In the genomic region with DNA sequence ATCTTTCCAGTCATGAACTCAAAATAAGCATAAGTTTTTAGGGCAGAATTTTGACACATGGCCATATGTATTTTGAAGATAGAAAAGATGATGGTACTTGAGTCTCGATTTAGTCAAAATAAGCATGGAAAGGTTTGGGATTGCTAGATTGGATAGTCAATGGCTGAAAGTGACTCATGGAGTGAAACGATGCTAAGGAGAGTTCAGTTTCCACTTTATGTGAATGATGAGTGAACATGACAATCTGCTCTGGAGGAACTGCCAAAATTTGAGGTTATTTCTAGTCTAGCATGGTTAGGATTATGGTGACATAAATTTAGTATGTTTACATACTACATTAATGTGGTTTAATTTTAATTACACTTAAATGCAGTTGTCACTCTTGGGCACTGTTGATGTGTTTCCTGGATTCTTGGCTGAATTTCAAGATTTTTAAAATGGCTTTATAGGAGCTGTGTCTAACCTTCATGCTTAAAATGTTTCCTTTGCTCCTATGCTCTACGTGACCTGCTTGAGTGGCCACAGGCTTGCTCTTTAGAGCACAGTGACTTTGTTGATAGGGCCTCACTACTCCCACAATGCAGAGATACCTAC, we compare ENCODE assay signal across 11 cellular contexts. TPM values are rescaled to one million over a fixed set of nuclear protein-coding genes. Genes with fewer than 3 reads are reported as not detected.
DNase-seq lines count a peak whose midpoint lies in the region; ATAC-seq, FAIRE-seq and TF ChIP-seq lines count a peak whose summit lies in the region.
"Had no signal": no experiment of that assay in that cellular context is flagged by ENCODE, and none has a peak within 500 bp of the region (broad histone marks: within the 10 kb centered on the region; RNA-seq: fewer than 3 reads in every experiment).

No MANE protein-coding gene starts in this region.

- H3K79me2 ChIP-seq in PC-9 (ENCODE audit: low read depth): no peaks in the 10 kb centered on the region
- no peaks in the 10 kb centered on the region for H3K79me2 ChIP-seq in parathyroid adenoma

- no peak overlapping the region for H3K9ac ChIP-seq in parathyroid adenoma
- H3K9ac ChIP-seq: BLaER1 treated with 17β-estradiol and CSF1 and Interleukin-3, amounts not matched to agents 10 nM and 100 nM had no signal

- H3K36me3 Mint-ChIP-seq in activated CD4-positive, alpha-beta T cell treated with anti-CD3 and anti-CD28 coated beads, Interleukin-2, amount 10 ng/mL, durations not matched to agents 24 days and 14 days (ENCODE audit: low read depth): peaks cover 39% of the 10 kb centered on the region

- CTCF ChIA-PET in PC-9 (lab: Charles Lee): no interaction called here

- no TSS peak for BruUV-seq in PC-9 (replicated peaks; lab: Mats Ljungman, UMichigan)

- H3K27me3 Mint-ChIP-seq in activated CD4-positive, alpha-beta T cell treated with anti-CD3 and anti-CD28 coated beads, Interleukin-2, amount 10 ng/mL, durations not matched to agents 24 days and 14 days: no peaks in the 10 kb centered on the region

- H3K4me3 ChIP-seq in PC-9 (no peak overlapping the region), parathyroid adenoma (ENCODE audit: low read depth, low read length) (no peak overlapping the region)
- H3K4me3 ChIP-seq: BLaER1 treated with 17β-estradiol and CSF1 and Interleukin-3, amounts not matched to agents 10 nM and 100 nM had no signal

- H3K4me2 ChIP-seq in PC-9 (no peak overlapping the region), parathyroid adenoma (ENCODE audit: low read length) (no peak overlapping the region)
- H3K4me2 ChIP-seq: BLaER1 treated with 17β-estradiol and CSF1 and Interleukin-3, amounts not matched to agents 10 nM and 100 nM had no signal

- H3K36me3 ChIP-seq in PC-9 (ENCODE audit: low read depth) (no peaks in the 10 kb centered on the region), parathyroid adenoma (ENCODE audit: control insufficient read depth, insufficient read depth, low read length) (no peaks in the 10 kb centered on the region)

- intact Hi-C loops in activated CD4-positive, alpha-beta T cell treated with anti-CD3 and anti-CD28 coated beads, Interleukin-2, amount 10 ng/mL, durations not matched to agents 24 days and 14 days (cut with micrococcal nuclease): loop anchor here (5.0 kb wide), 1 partner anchor 91 kb away; no protein-coding TSS in a partner anchor
- intact Hi-C loops in PC-9 (cut with micrococcal nuclease; ENCODE audit: unreplicated experiment): loop anchor here (5.0 kb wide), 2 partner anchors 46 to 91 kb away; no protein-coding TSS in a partner anchor

- H3K27ac ChIP-seq in PC-9 (0 out of 2 replicates have a peak overlapping the region, but pooled peaks have one; percentile 26), parathyroid adenoma (peak overlapping the region; percentile 32)
- H3K27ac ChIP-seq: BLaER1 treated with 17β-estradiol and CSF1 and Interleukin-3, amounts not matched to agents 10 nM and 100 nM had no signal

- POLR2A ChIA-PET in PC-9 (lab: Charles Lee; ENCODE audit: unreplicated experiment): no interaction called here

- no peaks in the 10 kb centered on the region for H3K27me3 ChIP-seq in PC-9 (ENCODE audit: insufficient read depth, low read depth)
- no peaks in the 10 kb centered on the region for H3K27me3 ChIP-seq in parathyroid adenoma (ENCODE audit: control insufficient read depth, insufficient read depth, low read length)
- H3K27me3 ChIP-seq: BLaER1 treated with 17β-estradiol and CSF1 and Interleukin-3, amounts not matched to agents 10 nM and 100 nM had no signal

- peak; percentile 86 for FAIRE-seq in colon (lab: Jason Lieb, UNC)

- H4K20me1 ChIP-seq in PC-9 (ENCODE audit: insufficient read depth): no peaks in the 10 kb centered on the region

- H3K4me1 Mint-ChIP-seq in activated CD4-positive, alpha-beta T cell treated with anti-CD3 and anti-CD28 coated beads, Interleukin-2, amount 10 ng/mL, durations not matched to agents 24 days and 14 days: peaks cover 36% of the 10 kb centered on the region

- H3K4me3 Mint-ChIP-seq in activated CD4-positive, alpha-beta T cell treated with anti-CD3 and anti-CD28 coated beads, Interleukin-2, amount 10 ng/mL, durations not matched to agents 24 days and 14 days: no peak overlapping the region

- TF ChIP-seq CTCF in PC-9 (conservative IDR thresholded peaks at IDR 0.05) (no peak), parathyroid adenoma (IDR thresholded peaks at IDR 0.05) (no peak)

- H3K9me3 Mint-ChIP-seq in activated CD4-positive, alpha-beta T cell treated with anti-CD3 and anti-CD28 coated beads, Interleukin-2, amount 10 ng/mL, durations not matched to agents 24 days and 14 days: no peaks in the 10 kb centered on the region

- H3F3A ChIP-seq in PC-9 (ENCODE audit: insufficient read depth, low read depth): peaks cover 16% of the 10 kb centered on the region; the same call in 1 of the 2 replicates

- H2AFZ ChIP-seq in PC-9 (no peak overlapping the region), parathyroid adenoma (no peak overlapping the region)

- DNase-seq in activated CD4-positive, alpha-beta T cell treated with anti-CD3 and anti-CD28 coated beads, Interleukin-2, amount 10 ng/mL, durations not matched to agents 24 days and 14 days: no peak
- no peak for DNase-seq in activated CD4-positive, alpha-beta T cell treated with anti-CD3 and anti-CD28 coated beads for 1 hour
- DNase-seq in PC-9 (no peak), kidney tubule cell (ENCODE audit: low spot score) (no peak)
- DNase-seq: kidney, NCI-H187 treated with DMSO at 0.1 percent for 48 hours had no signal

- H3K9me3 ChIP-seq in PC-9 (ENCODE audit: insufficient read depth, low read depth): no peaks in the 10 kb centered on the region
- no peaks in the 10 kb centered on the region for H3K9me3 ChIP-seq in parathyroid adenoma (ENCODE audit: control insufficient read depth, low read length)
- H3K9me3 ChIP-seq: BLaER1 treated with 17β-estradiol and CSF1 and Interleukin-3, amounts not matched to agents 10 nM and 100 nM had no signal

- no peak for ATAC-seq in HG03025 (IDR thresholded peaks at IDR 0.05; ENCODE audit: low FRiP score, unreplicated experiment)
- no peak for ATAC-seq in GM21381 (IDR thresholded peaks at IDR 0.05; ENCODE audit: unreplicated experiment)

- peak overlapping the region; percentile 20 for H3K27ac Mint-ChIP-seq in activated CD4-positive, alpha-beta T cell treated with anti-CD3 and anti-CD28 coated beads, Interleukin-2, amount 10 ng/mL, durations not matched to agents 24 days and 14 days

- H3K4me1 ChIP-seq in PC-9 (replicated peaks; ENCODE audit: insufficient read depth): peaks cover 4% of the 10 kb centered on the region; the same call in 1 of the 2 replicates
- no peaks in the 10 kb centered on the region for H3K4me1 ChIP-seq in parathyroid adenoma

- no peaks in the 10 kb centered on the region for H3K9me2 ChIP-seq in PC-9 (ENCODE audit: insufficient read depth)

RNA-seq across cellular contexts. Expression of a gene that starts 17.1 kb away (rescaled TPM):
- 307 and 313 TPM in 2 replicates for total RNA-seq in activated CD4-positive, alpha-beta T cell treated with anti-CD3 and anti-CD28 coated beads, Interleukin-2, amount 10 ng/mL, durations not matched to agents 24 days and 14 days
- total RNA-seq in PC-9 (2021): 130 and 158 TPM in 2 replicates
